In genomic region chr10:59877191-59877671, GRCh38 we compare ENCODE assay signal across 14 cellular contexts. TPM values are rescaled to one million over a fixed set of nuclear protein-coding genes. Genes with fewer than 3 reads are reported as not detected.
DNase-seq lines count a peak whose midpoint lies in the region; TF ChIP-seq lines count a peak whose summit lies in the region.
"Had no signal": no experiment of that assay in that cellular context is flagged by ENCODE, and none has a peak within 500 bp of the region (broad histone marks: within the 10 kb centered on the region; RNA-seq: fewer than 3 reads in every experiment).

No MANE protein-coding gene starts in this region.

- TF ChIP-seq CTCF in choroid plexus epithelial cell (conservative IDR thresholded peaks at IDR 0.05; ENCODE audit: low read depth, low read length) (no peak), neural crest cell (conservative IDR thresholded peaks at IDR 0.05) (no peak), left ventricle myocardium inferior (IDR thresholded peaks at IDR 0.05; ENCODE audit: borderline replicate concordance) (no peak)

- DNase-seq in EL (peak; percentile 48), NCI-H226 (peak; percentile 15), choroid plexus epithelial cell (ENCODE audit: low read depth) (peak; percentile 82), neural crest cell (ENCODE audit: low read depth, low spot score) (no peak), SIG-M5 treated with dmso at 0.1 percent for 504 hours (lab: John Stamatoyannopoulos, UW; ENCODE audit: unreplicated experiment) (no peak), left ventricle myocardium inferior (no peak), HUDEP-2 (lab: John Stamatoyannopoulos, UW; ENCODE audit: unreplicated experiment in 76 of 76) (no peak), mesenteric fat pad (ENCODE audit: low spot score) (no peak)
- DNase-seq: activated CD4-positive, CD25-positive, alpha-beta regulatory T cell treated with anti-CD3 and anti-CD28 coated beads, Interleukin-2, amount 50 U/mL, for 72 hours; KG1; NCI-H187 treated with DMSO at 0.1 percent for 48 hours; testis had no signal

- H3K4me1 Mint-ChIP-seq in neural crest cell = peaks cover 28% of the 10 kb centered on the region

- no peaks in the 10 kb centered on the region for H3K36me3 Mint-ChIP-seq in neural crest cell (ENCODE audit: low read depth)

- peaks cover 47% of the 10 kb centered on the region for H3K4me1 ChIP-seq in left ventricle myocardium inferior

- no peaks in the 10 kb centered on the region for H3K27me3 ChIP-seq in left ventricle myocardium inferior (ENCODE audit: low read depth)
- H3K27me3 ChIP-seq: testis had no signal

- H3K9me3 Mint-ChIP-seq in neural crest cell = peaks cover 4% of the 10 kb centered on the region
- H3K9me3 Mint-ChIP-seq: GM23338 had no signal

- H3K4me3 ChIP-seq in choroid plexus epithelial cell (ENCODE audit: low read depth, low read length) = no peak overlapping the region
- H3K4me3 ChIP-seq in left ventricle myocardium inferior = no peak overlapping the region
- H3K4me3 ChIP-seq: GM23338, testis had no signal

- intact Hi-C loops in left ventricle myocardium inferior (cut with micrococcal nuclease) = no loop called here

- H3K27ac Mint-ChIP-seq in neural crest cell (ENCODE audit: unreplicated experiment) = peak overlapping the region; percentile 1
- H3K27ac Mint-ChIP-seq: activated naive CD8-positive, alpha-beta T cell; GM23338 had no signal

- no peaks in the 10 kb centered on the region for H3K9me3 ChIP-seq in left ventricle myocardium inferior (replicated peaks)
- H3K9me3 ChIP-seq: testis had no signal

- no peaks in the 10 kb centered on the region for H3K36me3 ChIP-seq in left ventricle myocardium inferior

- H3K27me3 Mint-ChIP-seq in neural crest cell (ENCODE audit: low read depth) = no peaks in the 10 kb centered on the region
- H3K27me3 Mint-ChIP-seq: activated naive CD8-positive, alpha-beta T cell had no signal

- no peak overlapping the region for H3K4me3 Mint-ChIP-seq in neural crest cell
- H3K4me3 Mint-ChIP-seq: activated naive CD8-positive, alpha-beta T cell; GM23338 had no signal

- H3K27ac ChIP-seq in left ventricle myocardium inferior (replicated peaks) = no peak overlapping the region
- H3K27ac ChIP-seq: testis had no signal

RNA-seq across cellular contexts. Expression of gene CCDC6, which starts 29.1 kb away (rescaled TPM):
- total RNA-seq in neural crest cell (40.6 and 41.5 TPM in 2 replicates), left ventricle myocardium inferior (16.4 TPM), mesenteric fat pad (31.2 TPM)

Comparison
In these comparisons a context has a peak if more than half of its experiments do, and no peak if none do; other contexts are left out.
1. DNase-seq: peak in EL (single experiment), NCI-H226 (single experiment) and choroid plexus epithelial cell (single experiment); none in neural crest cell (single experiment), SIG-M5 treated with dmso at 0.1 percent for 504 hours (single experiment), left ventricle myocardium inferior (single experiment), HUDEP-2 (0 of 76) and mesenteric fat pad (single experiment).